In the genomic region with DNA sequence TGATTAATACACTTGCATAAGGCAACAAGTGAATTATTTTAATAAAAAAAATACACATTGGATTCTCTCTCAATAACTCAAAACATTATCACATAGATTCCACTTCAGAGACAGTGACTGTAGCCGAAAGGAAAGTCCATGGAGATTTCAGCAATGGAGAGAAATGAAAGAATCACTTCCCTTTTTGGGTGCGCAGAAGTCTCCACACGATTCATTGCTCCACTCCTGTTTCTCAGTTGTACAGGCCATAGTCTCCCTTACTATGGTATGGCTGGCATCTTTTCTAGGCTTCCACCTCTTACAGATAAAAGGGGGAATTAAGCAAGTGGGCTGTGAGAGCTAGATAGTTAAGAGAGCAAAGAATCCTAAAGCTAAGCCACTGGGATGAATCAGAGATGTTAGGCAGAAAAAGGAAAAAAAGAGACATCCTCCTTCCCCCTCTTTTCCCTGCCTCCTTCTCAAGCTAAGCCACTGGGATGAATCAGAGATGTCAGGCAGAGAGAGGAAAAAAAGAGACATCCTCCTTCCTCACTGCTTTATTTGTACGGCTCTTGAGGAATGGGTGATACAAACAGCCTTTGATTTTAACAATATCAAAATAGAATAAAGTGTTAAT, we compare ENCODE assay signal across 17 cellular contexts. TPM values are rescaled to one million over a fixed set of nuclear protein-coding genes. Genes with fewer than 3 reads are reported as not detected.
A peak's percentile ranks its signal among the peaks of the same experiment; 100 is the strongest.
DNase-seq lines count a peak whose midpoint lies in the region; ATAC-seq and TF ChIP-seq lines count a peak whose summit lies in the region.
"Had no signal": no experiment of that assay in that cellular context is flagged by ENCODE, and none has a peak within 500 bp of the region (broad histone marks: within the 10 kb centered on the region; RNA-seq: fewer than 3 reads in every experiment).

No MANE protein-coding gene starts in this region.

- no peak overlapping the region for H3K14ac ChIP-seq in IMR-90 (replicated peaks; ENCODE audit: low read depth, low read length)

- WGBS in IMR-90 (ENCODE audit: extremely low coverage in 2 of 2, insufficient read length in 1 of 2), 2 experiments = no CpG with 5 or more reads among the region's 4 CpGs

- no peak overlapping the region for H3K27ac Mint-ChIP-seq in activated CD8-positive, alpha-beta memory T cell treated with anti-CD3 and anti-CD28 coated beads, Interleukin-2, amount 10 ng/mL, durations not matched to agents 7 days and 5 days

- H3K9ac ChIP-seq in IMR-90 (ENCODE audit: low read depth, low read length) = no peak overlapping the region

- H3K9me3 ChIP-seq in IMR-90 (ENCODE audit: control insufficient read depth, insufficient read depth, low read length) (no peaks in the 10 kb centered on the region), left lung (no peaks in the 10 kb centered on the region)
- H3K9me3 ChIP-seq: gastroesophageal sphincter, MG63 had no signal

- H2BK20ac ChIP-seq in IMR-90 (ENCODE audit: low read depth, low read length) = no peak overlapping the region

- CTCF ChIA-PET in IMR-90 (lab: Yijun Ruan, JAX) = no interaction called here
- CTCF ChIA-PET in activated CD8-positive, alpha-beta memory T cell treated with anti-CD3 and anti-CD28 coated beads, Interleukin-2, amount 10 ng/mL, durations not matched to agents 7 days and 5 days (lab: Charles Lee) = no interaction called here

- POLR2A ChIA-PET in IMR-90 (lab: Charles Lee; ENCODE audit: unreplicated experiment) = no interaction called here

- no peak for TF ChIP-seq RAD21 in IMR-90 (IDR thresholded peaks at IDR 0.05; ENCODE audit: low read length)

- in situ Hi-C loops in IMR-90 (cut with MboI; ENCODE audit: low sequenced_read_pairs) = no loop called here

- H4K8ac ChIP-seq in IMR-90 (ENCODE audit: low read depth in 2 of 2, low read length in 2 of 2) = no peak overlapping the region

- H3K27me3 ChIP-seq in IMR-90 (ENCODE audit: control insufficient read depth, insufficient read depth, low read length) (peaks cover 12% of the 10 kb centered on the region), left lung (no peaks in the 10 kb centered on the region)
- H3K27me3 ChIP-seq: gastroesophageal sphincter, MG63 had no signal

- no peak overlapping the region for H2BK15ac ChIP-seq in IMR-90 (ENCODE audit: low read depth, low read length)

- H2BK5ac ChIP-seq in IMR-90 (ENCODE audit: low read depth, low read length, poor library complexity, severe bottlenecking) = no peak overlapping the region

- no peaks in the 10 kb centered on the region for H3K4me1 ChIP-seq in IMR-90 (ENCODE audit: control insufficient read depth, insufficient read depth, low read length)
- H3K4me1 ChIP-seq in left lung = peaks cover 2 to 4% of the 10 kb centered on the region in 2 donors

- no peak overlapping the region for H3K18ac ChIP-seq in IMR-90 (ENCODE audit: low read depth, low read length)

- DNase-seq in EH (ENCODE audit: low read depth) (peak; percentile 13), IMR-90 (peak; percentile 28), amniotic epithelial cell (ENCODE audit: low read depth) (peak; percentile 78), left lung (no peak), NCI-H2107 treated with DMSO at 0.1 percent for 48 hours (lab: John Stamatoyannopoulos, UW; ENCODE audit: unreplicated experiment) (no peak), mesenteric fat pad (ENCODE audit: low spot score) (no peak), NCI-H82 treated with DMSO at 0.1 percent for 48 hours (lab: John Stamatoyannopoulos, UW; ENCODE audit: unreplicated experiment) (no peak)
- no peak for DNase-seq in activated CD8-positive, alpha-beta memory T cell treated with anti-CD3 and anti-CD28 coated beads, Interleukin-2, amount 10 ng/mL, durations not matched to agents 7 days and 5 days
- DNase-seq: DMS153; effector CD4-positive, alpha-beta T cell; kidney; MG63; NK-92 treated with Interleukin-12 subunit alpha and Interleukin-12 subunit beta, amount 100 ng/mL, for 24 hours; posterior cingulate gyrus; stimulated activated CD4-positive, alpha-beta T cell treated with anti-CD3 and anti-CD28 coated beads, Interleukin-15, amount 100 ng/mL, for 24 hours had no signal

- dilution Hi-C loops in IMR-90 (cut with HindIII; ENCODE audit: low sequenced_read_pairs, unreplicated experiment) = no loop called here

- no peak overlapping the region for H3K27ac ChIP-seq in IMR-90 (ENCODE audit: insufficient read depth, low read length)
- H3K27ac ChIP-seq in left lung = no peak overlapping the region
- H3K27ac ChIP-seq: gastroesophageal sphincter, VCaP had no signal

- intact Hi-C loops in IMR-90 (cut with micrococcal nuclease) = no loop called here
- intact Hi-C loops in left lung (cut with DNase I) = no loop called here

- H2AFZ ChIP-seq in IMR-90 (replicated peaks; ENCODE audit: low read length, poor library complexity) = no peak overlapping the region

- no peaks in the 10 kb centered on the region for H3K27me3 Mint-ChIP-seq in activated CD8-positive, alpha-beta memory T cell treated with anti-CD3 and anti-CD28 coated beads, Interleukin-2, amount 10 ng/mL, durations not matched to agents 7 days and 5 days

- H3K79me1 ChIP-seq in IMR-90 (ENCODE audit: low read depth in 1 of 2, low read length in 2 of 2) = no peaks in the 10 kb centered on the region

- H4K91ac ChIP-seq in IMR-90 (ENCODE audit: insufficient read depth, low read depth, low read length) = no peak overlapping the region

- H3K4me1 Mint-ChIP-seq in activated CD8-positive, alpha-beta memory T cell treated with anti-CD3 and anti-CD28 coated beads, Interleukin-2, amount 10 ng/mL, durations not matched to agents 7 days and 5 days = peaks cover 16% of the 10 kb centered on the region

- no peaks in the 10 kb centered on the region for H3K9me1 ChIP-seq in IMR-90 (ENCODE audit: insufficient read depth, low read length)

- BruUV-seq in IMR-90 (replicated peaks; lab: Mats Ljungman, UMichigan) = no TSS peak

- H2BK120ac ChIP-seq in IMR-90 (ENCODE audit: low read depth, low read length) = no peak overlapping the region

- peak; percentile 78 for ATAC-seq in IMR-90 (ENCODE audit: low read depth)
- peak; percentile 44 for ATAC-seq in left lung
- no peak for ATAC-seq in activated CD8-positive, alpha-beta memory T cell treated with anti-CD3 and anti-CD28 coated beads, Interleukin-2, amount 10 ng/mL, durations not matched to agents 7 days and 5 days
- ATAC-seq: gastroesophageal sphincter had no signal

- no peak overlapping the region for H3K56ac ChIP-seq in IMR-90 (ENCODE audit: extremely low read depth, insufficient read depth, low read length)

- no peak overlapping the region for H2AK5ac ChIP-seq in IMR-90 (ENCODE audit: low read depth, low read length)

- no peak overlapping the region for H3K23ac ChIP-seq in IMR-90 (ENCODE audit: low read depth, low read length)

- no peaks in the 10 kb centered on the region for H4K20me1 ChIP-seq in IMR-90 (ENCODE audit: insufficient read depth, low read length)

- TF ChIP-seq CTCF in IMR-90 (conservative IDR thresholded peaks at IDR 0.05; ENCODE audit: low read depth, low read length) (no peak), left lung (IDR thresholded peaks at IDR 0.05) (no peak)

- no peak overlapping the region for H3K4me2 ChIP-seq in IMR-90 (ENCODE audit: low read depth, low read length)

- H3K4ac ChIP-seq in IMR-90 (ENCODE audit: low read depth, low read length) = no peak overlapping the region

- H2AK9ac ChIP-seq in IMR-90 (replicated peaks; ENCODE audit: low read depth, low read length, poor library complexity) = no peak overlapping the region

- no peak overlapping the region for H3K4me3 Mint-ChIP-seq in activated CD8-positive, alpha-beta memory T cell treated with anti-CD3 and anti-CD28 coated beads, Interleukin-2, amount 10 ng/mL, durations not matched to agents 7 days and 5 days

- H3K9me3 Mint-ChIP-seq in activated CD8-positive, alpha-beta memory T cell treated with anti-CD3 and anti-CD28 coated beads, Interleukin-2, amount 10 ng/mL, durations not matched to agents 7 days and 5 days (ENCODE audit: low read depth) = no peaks in the 10 kb centered on the region

- H3K4me3 ChIP-seq in IMR-90 (ENCODE audit: insufficient read depth, low read depth, low read length) (no peak overlapping the region), left lung (no peak overlapping the region)
- H3K4me3 ChIP-seq: gastroesophageal sphincter, MG63 had no signal

- TF ChIP-seq POLR2A in IMR-90 (IDR thresholded peaks at IDR 0.05; ENCODE audit: low read depth, low read length) = no peak

- H3K36me3 ChIP-seq in IMR-90 (ENCODE audit: control insufficient read depth, insufficient read depth, low read length) (no peaks in the 10 kb centered on the region), left lung (no peaks in the 10 kb centered on the region)
- H3K36me3 ChIP-seq: gastroesophageal sphincter, MG63 had no signal

- peaks cover 2% of the 10 kb centered on the region for H3K36me3 Mint-ChIP-seq in activated CD8-positive, alpha-beta memory T cell treated with anti-CD3 and anti-CD28 coated beads, Interleukin-2, amount 10 ng/mL, durations not matched to agents 7 days and 5 days

- no peak overlapping the region for H4K5ac ChIP-seq in IMR-90 (ENCODE audit: low read depth, low read length)

TF ChIP-seq in IMR-90, 13 proteins besides CTCF, POLR2A, EP300 and RAD21 (continues in another document):
- TF ChIP-seq NFE2L2 (IDR thresholded peaks at IDR 0.05; ENCODE audit: low read depth, low read length) (no peak), RFX5 (IDR thresholded peaks at IDR 0.05; ENCODE audit: low read depth, low read length) (no peak), MAFK (IDR thresholded peaks at IDR 0.05; ENCODE audit: low read depth, low read length) (no peak), CHD1 (IDR thresholded peaks at IDR 0.05; ENCODE audit: low read depth, low read length) (no peak), SMC3 (IDR thresholded peaks at IDR 0.05; ENCODE audit: low read depth, low read length) (no peak), MAZ (IDR thresholded peaks at IDR 0.05; ENCODE audit: borderline replicate concordance, low read depth, low read length) (no peak), BHLHE40 (IDR thresholded peaks at IDR 0.05; ENCODE audit: low read depth, low read length) (no peak)
- TF ChIP-seq, protein P1, sequence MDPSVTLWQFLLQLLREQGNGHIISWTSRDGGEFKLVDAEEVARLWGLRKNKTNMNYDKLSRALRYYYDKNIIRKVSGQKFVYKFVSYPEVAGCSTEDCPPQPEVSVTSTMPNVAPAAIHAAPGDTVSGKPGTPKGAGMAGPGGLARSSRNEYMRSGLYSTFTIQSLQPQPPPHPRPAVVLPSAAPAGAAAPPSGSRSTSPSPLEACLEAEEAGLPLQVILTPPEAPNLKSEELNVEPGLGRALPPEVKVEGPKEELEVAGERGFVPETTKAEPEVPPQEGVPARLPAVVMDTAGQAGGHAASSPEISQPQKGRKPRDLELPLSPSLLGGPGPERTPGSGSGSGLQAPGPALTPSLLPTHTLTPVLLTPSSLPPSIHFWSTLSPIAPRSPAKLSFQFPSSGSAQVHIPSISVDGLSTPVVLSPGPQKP (IDR thresholded peaks at IDR 0.05; ENCODE audit: borderline replicate concordance, low read depth, low read length) = no peak

RNA-seq across cellular contexts. Expression of a gene that starts 16.3 kb away (rescaled TPM):
- total RNA-seq in IMR-90 (2012; rRNA removed) (0.28 TPM in 1 of 2 replicates, not detected in the other), left lung (1 to 10 TPM; 2.4 to 5.6 TPM), mesenteric fat pad (1.6 TPM)
- polyA plus RNA-seq in IMR-90 (2012; rRNA removed) = not detected in 2 replicates
- polyA plus RNA-seq in IMR-90 (2012; cell fraction: cytosol; rRNA removed) = not detected in 2 replicates
- polyA plus RNA-seq in IMR-90 (2012; cell fraction: nucleus; rRNA removed; ENCODE audit: low replicate concordance) = not detected in 2 replicates
- 1 to 10 TPM; 2.7 to 4.6 TPM for total RNA-seq in activated CD8-positive, alpha-beta memory T cell treated with anti-CD3 and anti-CD28 coated beads, Interleukin-2, amount 10 ng/mL, durations not matched to agents 7 days and 5 days

Comparison
In these comparisons a context has a peak if more than half of its experiments do, and no peak if none do; other contexts are left out.
1. DNase-seq: peak in EH (single experiment), IMR-90 (single experiment) and amniotic epithelial cell (single experiment); none in left lung (0 of 2), NCI-H2107 treated with DMSO at 0.1 percent for 48 hours (single experiment), mesenteric fat pad (single experiment), NCI-H82 treated with DMSO at 0.1 percent for 48 hours (single experiment) and activated CD8-positive, alpha-beta memory T cell treated with anti-CD3 and anti-CD28 coated beads, Interleukin-2, amount 10 ng/mL, durations not matched to agents 7 days and 5 days (single experiment).